In the genomic region with DNA sequence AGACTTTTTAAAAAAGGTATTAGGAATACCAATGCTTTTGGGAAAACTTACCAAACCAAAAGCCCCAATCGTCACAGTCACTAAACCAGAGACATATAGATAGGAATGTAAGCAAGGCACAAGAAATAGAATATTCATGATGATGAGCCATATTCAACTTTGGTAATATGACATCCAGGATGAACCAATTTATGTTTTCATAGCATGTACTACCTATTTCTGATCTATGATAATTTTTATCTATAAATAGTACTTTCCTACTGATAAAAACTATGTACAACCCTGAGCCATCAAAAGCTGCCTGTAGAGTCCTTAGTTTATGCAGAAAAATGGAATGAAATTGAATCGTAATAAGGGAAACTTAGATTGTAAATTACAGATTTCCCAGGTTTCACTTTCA, we compare ENCODE assay signal across 16 cellular contexts. TPM values are rescaled to one million over a fixed set of nuclear protein-coding genes. Genes with fewer than 3 reads are reported as not detected.
DNase-seq lines count a peak whose midpoint lies in the region; ATAC-seq, FAIRE-seq and TF ChIP-seq lines count a peak whose summit lies in the region.
"Had no signal": no experiment of that assay in that cellular context is flagged by ENCODE, and none has a peak within 500 bp of the region (broad histone marks: within the 10 kb centered on the region; RNA-seq: fewer than 3 reads in every experiment).

No MANE protein-coding gene starts in this region.

- WGBS in heart left ventricle, 4 donors, result 73 to 85% (median 80%) methylated on average over 2 of the region's 2 CpGs
- 58 to 85% (median 71%) methylated on average over 2 of the region's 2 CpGs for WGBS in psoas muscle, 3 donors

- H3K4me3 ChIP-seq in left ventricle myocardium inferior, result no peak overlapping the region
- H3K4me3 ChIP-seq in heart left ventricle, result no peak overlapping the region
- no peak overlapping the region for H3K4me3 ChIP-seq in psoas muscle
- no peak overlapping the region for H3K4me3 ChIP-seq in tibial artery

- POLR2A ChIA-PET in T-cell (lab: Charles Lee), result no interaction called here

- intact Hi-C loops in left ventricle myocardium inferior (cut with micrococcal nuclease) (no loop called here), heart left ventricle (cut with DNase I) (no loop called here), psoas muscle (cut with DNase I) (no loop called here), tibial artery (cut with DNase I; ENCODE audit: low total_unique reads) (no loop called here)

- H3K27ac ChIP-seq in left ventricle myocardium inferior (replicated peaks) (peak overlapping the region; percentile 32), heart left ventricle (peak overlapping the region in 2 of 12 donors; percentile 21 to 28), psoas muscle (peak overlapping the region; percentile 59), tibial artery (peak overlapping the region; percentile 1 to 25), substantia nigra (ENCODE audit: low read depth, low read length, poor library complexity, severe bottlenecking) (no peak overlapping the region)

- no peak for DNase-seq in left ventricle myocardium inferior
- DNase-seq in heart left ventricle, result no peak
- no peak for DNase-seq in psoas muscle
- DNase-seq in tibial artery, result no peak
- no peak for DNase-seq in substantia nigra (lab: John Stamatoyannopoulos, UW)
- DNase-seq in NCI-H345 treated with DMSO at 0.1 percent for 48 hours (lab: John Stamatoyannopoulos, UW; ENCODE audit: unreplicated experiment), result no peak
- no peak for DNase-seq in T-cell
- DNase-seq: CD8-positive, alpha-beta T cell; COR-L47; DND-41; GDM1; HCEC 1CT; HFFc6 had no signal

- H3K36me3 ChIP-seq in left ventricle myocardium inferior (no peaks in the 10 kb centered on the region), heart left ventricle (peaks cover 0 to 8% (median 0%) of the 10 kb centered on the region in 9 donors), psoas muscle (ENCODE audit: insufficient read depth in 1 of 2, low read depth in 1 of 2) (no peaks in the 10 kb centered on the region), tibial artery (no peaks in the 10 kb centered on the region)

- H3K36me3 Mint-ChIP-seq in T-cell, result peaks cover 25% of the 10 kb centered on the region

- no peak overlapping the region for H3K4me3 Mint-ChIP-seq in T-cell
- H3K4me3 Mint-ChIP-seq: CD14-positive monocyte; CD8-positive, alpha-beta T cell; HFFc6 had no signal

- peaks cover 0 to 4% (median 0%) of the 10 kb centered on the region in 3 donors for H3K9me3 Mint-ChIP-seq in T-cell
- H3K9me3 Mint-ChIP-seq: CD14-positive monocyte; CD8-positive, alpha-beta T cell; HFFc6 had no signal

- FAIRE-seq in islet of Langerhans (lab: Jason Lieb, UNC), result peak; percentile 9
- FAIRE-seq: GM12892 had no signal

- CTCF ChIA-PET in T-cell (lab: Charles Lee), result no interaction called here

- no peak for TF ChIP-seq POLR2A in heart left ventricle (IDR thresholded peaks at IDR 0.05)

- TF ChIP-seq CTCF in left ventricle myocardium inferior (IDR thresholded peaks at IDR 0.05; ENCODE audit: borderline replicate concordance) (no peak), heart left ventricle (IDR thresholded peaks at IDR 0.05) (no peak), psoas muscle (IDR thresholded peaks at IDR 0.05) (no peak), tibial artery (IDR thresholded peaks at IDR 0.05) (no peak)

- H3K9me3 ChIP-seq in left ventricle myocardium inferior (replicated peaks) (no peaks in the 10 kb centered on the region), heart left ventricle (no peaks in the 10 kb centered on the region), psoas muscle (no peaks in the 10 kb centered on the region), tibial artery (no peaks in the 10 kb centered on the region)

- H3K27me3 Mint-ChIP-seq in T-cell, result no peaks in the 10 kb centered on the region

- peak overlapping the region in 1 of 2 donors; percentile 69 for H3K27ac Mint-ChIP-seq in T-cell
- H3K27ac Mint-ChIP-seq: CD14-positive monocyte; CD8-positive, alpha-beta T cell; HFFc6 had no signal

- no peak for ATAC-seq in heart left ventricle
- peak in 3 of 4 donors; percentile 42 to 63 (median 61) for ATAC-seq in psoas muscle
- no peak for ATAC-seq in T-cell (replicated peaks in 1 of 4)
- ATAC-seq: CD8-positive, alpha-beta T cell had no signal

- no peaks in the 10 kb centered on the region for H3K27me3 ChIP-seq in left ventricle myocardium inferior (ENCODE audit: low read depth)
- no peaks in the 10 kb centered on the region for H3K27me3 ChIP-seq in heart left ventricle
- H3K27me3 ChIP-seq in psoas muscle (ENCODE audit: insufficient read depth in 3 of 3, low read length in 2 of 3), result no peaks in the 10 kb centered on the region
- no peaks in the 10 kb centered on the region for H3K27me3 ChIP-seq in tibial artery

- peaks cover 31 to 33% (median 33%) of the 10 kb centered on the region in 3 donors for H3K4me1 Mint-ChIP-seq in T-cell

- H3K4me1 ChIP-seq in left ventricle myocardium inferior (peaks cover 84% of the 10 kb centered on the region), heart left ventricle (peaks cover 3 to 78% (median 44%) of the 10 kb centered on the region in 12 donors), psoas muscle (peaks cover 67% of the 10 kb centered on the region), tibial artery (peaks cover 0 to 47% (median 4%) of the 10 kb centered on the region in 4 donors)

RNA-seq across cellular contexts. Expression of a gene that starts 18.9 kb away (rescaled TPM):
- total RNA-seq in left ventricle myocardium inferior (223 TPM), heart left ventricle (100 to 1,000 TPM; 167 to 294 (median 224) TPM), psoas muscle (100 to 1,000 TPM in 3 of 4 donors, 10 to 100 TPM in 1; 83.8 to 183 (median 145) TPM), T-cell (10 to 100 TPM; 30.9 to 36.2 (median 35.4) TPM)
- polyA plus RNA-seq in heart left ventricle (100 to 1,000 TPM in 1 of 2 donors, 10 to 100 TPM in 1; 40.9 to 106 TPM), psoas muscle (10 to 100 TPM; 41.2 to 53.9 (median 44.1) TPM)

Comparison
In these comparisons a context has a peak if more than half of its experiments do, and no peak if none do; other contexts are left out.
1. ATAC-seq: peak in psoas muscle (3 of 4); none in heart left ventricle (0 of 4) and T-cell (0 of 4).